In the genomic region with DNA sequence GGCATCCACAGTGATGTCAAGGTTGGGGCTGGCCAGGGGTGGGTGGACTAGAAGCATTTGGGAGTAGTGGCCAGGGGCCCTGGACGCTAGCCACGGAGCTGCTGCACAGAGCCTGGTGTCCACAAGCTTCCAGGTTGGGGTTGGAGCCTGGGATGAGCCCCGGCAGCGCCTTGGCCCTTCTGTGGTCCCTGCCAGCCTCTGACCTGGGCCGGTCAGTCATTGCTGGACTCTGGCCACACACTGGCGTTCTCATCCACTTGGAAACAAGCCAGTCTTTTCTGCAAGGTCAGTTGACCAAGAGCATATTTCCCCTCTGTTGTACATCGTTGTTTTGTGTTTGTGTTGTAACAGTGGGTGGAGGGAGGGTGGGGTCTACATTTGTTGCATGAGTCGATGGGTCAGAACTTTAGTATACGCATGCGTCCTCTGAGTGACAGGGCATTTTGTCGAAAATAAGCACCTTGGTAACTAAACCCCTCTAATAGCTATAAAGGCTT, we compare ENCODE assay signal across 11 cellular contexts. TPM values are rescaled to one million over a fixed set of nuclear protein-coding genes. Genes with fewer than 3 reads are reported as not detected.
DNase-seq lines count a peak whose midpoint lies in the region; ATAC-seq and TF ChIP-seq lines count a peak whose summit lies in the region.
"Had no signal": no experiment of that assay in that cellular context is flagged by ENCODE, and none has a peak within 500 bp of the region (broad histone marks: within the 10 kb centered on the region; RNA-seq: fewer than 3 reads in every experiment).

No MANE protein-coding gene starts in this region.

- H3K9me3 ChIP-seq in AG04450 (ENCODE audit: control insufficient read depth, insufficient read depth, low read length) = no peaks in the 10 kb centered on the region
- H3K9me3 ChIP-seq in MG63 = no peaks in the 10 kb centered on the region
- no peaks in the 10 kb centered on the region for H3K9me3 ChIP-seq in fibroblast of lung (ENCODE audit: control insufficient read depth, insufficient read depth, low read depth, low read length)
- no peaks in the 10 kb centered on the region for H3K9me3 ChIP-seq in naive thymus-derived CD4-positive, alpha-beta T cell (ENCODE audit: control insufficient read depth in 2 of 3, low read length in 3 of 3)

- H3K36me3 ChIP-seq in MG63 (peaks cover 91% of the 10 kb centered on the region), fibroblast of lung (ENCODE audit: control insufficient read depth, insufficient read depth, low read length) (peaks cover 39% of the 10 kb centered on the region)
- peaks cover 49 to 96% (median 58%) of the 10 kb centered on the region in 3 experiments for H3K36me3 ChIP-seq in naive thymus-derived CD4-positive, alpha-beta T cell (ENCODE audit: control insufficient read depth in 2 of 3, insufficient read depth in 3 of 3, low read length in 3 of 3)

- no peak for DNase-seq in AG04450 (ENCODE audit: low read depth, low spot score)
- DNase-seq in MG63 = peak; percentile 54
- peak in 1 of 2 donors; percentile 83 for DNase-seq in fibroblast of lung (ENCODE audit: low read depth in 2 of 2)
- no peak for DNase-seq in naive thymus-derived CD4-positive, alpha-beta T cell
- DNase-seq in posterior vena cava (ENCODE audit: low spot score) = no peak
- DNase-seq: naive B cell; stimulated activated CD4-positive, alpha-beta T cell treated with anti-CD3 and anti-CD28 coated beads, Interleukin-4, amount 100 ng/mL, for 4 hours had no signal

- ATAC-seq in naive thymus-derived CD4-positive, alpha-beta T cell = no peak
- ATAC-seq in HG03025 (IDR thresholded peaks at IDR 0.05; ENCODE audit: low FRiP score, unreplicated experiment) (no peak), GM21723 (IDR thresholded peaks at IDR 0.05; ENCODE audit: unreplicated experiment) (no peak), HG03439 (IDR thresholded peaks at IDR 0.05; ENCODE audit: unreplicated experiment) (no peak)

- CTCF ChIA-PET in AG04450 (lab: Charles Lee) = interaction anchor here (0.6 to 5.4 kb wide), 3 partner anchors 109 to 135 kb away, joined by 3 to 55 read pairs (median 14); no protein-coding TSS in a partner anchor
- CTCF ChIA-PET in naive thymus-derived CD4-positive, alpha-beta T cell (lab: Charles Lee) = interaction anchor here (0.9 to 4.9 kb wide), 7 partner anchors 10 to 124 kb away, joined by 4 to 27 read pairs (median 10); no protein-coding TSS in a partner anchor

- H3K27ac ChIP-seq in AG04450 (ENCODE audit: low read depth, low read length) = peak overlapping the region; percentile 21
- H3K27ac ChIP-seq in fibroblast of lung (ENCODE audit: insufficient read depth, low read length) = no peak overlapping the region
- peak overlapping the region; percentile 31 for H3K27ac ChIP-seq in naive thymus-derived CD4-positive, alpha-beta T cell (ENCODE audit: low read depth, low read length)
- H3K27ac ChIP-seq: C4-2B had no signal

- H2AFZ ChIP-seq in fibroblast of lung (ENCODE audit: low read length) = no peak overlapping the region

- peak overlapping the region in 2 of 9 donors; percentile 14 to 25 for H3K27ac Mint-ChIP-seq in naive thymus-derived CD4-positive, alpha-beta T cell

- no peak overlapping the region for H3K4me2 ChIP-seq in fibroblast of lung (ENCODE audit: extremely low read depth, insufficient read depth, low read length)

- no peak for TF ChIP-seq CTCF in AG04450 (IDR thresholded peaks at IDR 0.05; ENCODE audit: low read depth, low read length)
- TF ChIP-seq CTCF in fibroblast of lung (conservative IDR thresholded peaks at IDR 0.05 in 1 of 2, IDR thresholded peaks at IDR 0.05 in 1 of 2; ENCODE audit: low read depth in 1 of 2, low read length in 2 of 2) = no peak

- H3K27me3 ChIP-seq in AG04450 (ENCODE audit: control insufficient read depth, insufficient read depth, low read length) = no peaks in the 10 kb centered on the region
- no peaks in the 10 kb centered on the region for H3K27me3 ChIP-seq in MG63
- no peaks in the 10 kb centered on the region for H3K27me3 ChIP-seq in fibroblast of lung (ENCODE audit: control insufficient read depth, insufficient read depth, low read length)
- no peaks in the 10 kb centered on the region for H3K27me3 ChIP-seq in naive thymus-derived CD4-positive, alpha-beta T cell (ENCODE audit: control insufficient read depth in 2 of 2, insufficient read depth in 2 of 2, low read length in 2 of 2)

- peaks cover 13% of the 10 kb centered on the region for H3K79me2 ChIP-seq in fibroblast of lung (ENCODE audit: control insufficient read depth, insufficient read depth, low read length)

- H3K4me1 ChIP-seq in fibroblast of lung (ENCODE audit: control insufficient read depth, extremely low read depth, insufficient read depth, low read length) = peaks cover 4% of the 10 kb centered on the region
- no peaks in the 10 kb centered on the region for H3K4me1 ChIP-seq in naive thymus-derived CD4-positive, alpha-beta T cell (ENCODE audit: control insufficient read depth in 2 of 2, insufficient read depth in 2 of 2, low read length in 2 of 2)

- peaks cover 15 to 51% (median 37%) of the 10 kb centered on the region in 5 donors for H3K36me3 Mint-ChIP-seq in naive thymus-derived CD4-positive, alpha-beta T cell

- H3K9ac ChIP-seq in fibroblast of lung (ENCODE audit: insufficient read depth, low read length) = peak overlapping the region; percentile 21

- peaks cover 0 to 2% (median 0%) of the 10 kb centered on the region in 11 donors for H3K9me3 Mint-ChIP-seq in naive thymus-derived CD4-positive, alpha-beta T cell
- H3K9me3 Mint-ChIP-seq: naive B cell had no signal

- no peak overlapping the region for H3K4me3 Mint-ChIP-seq in naive thymus-derived CD4-positive, alpha-beta T cell

- peaks cover 26 to 46% (median 33%) of the 10 kb centered on the region in 7 donors for H3K4me1 Mint-ChIP-seq in naive thymus-derived CD4-positive, alpha-beta T cell

- intact Hi-C loops in naive thymus-derived CD4-positive, alpha-beta T cell (cut with micrococcal nuclease) = no loop called here
- intact Hi-C loops in posterior vena cava (cut with DNase I) = loop anchor here in 1 of 2 donors (5.0 kb wide), 1 partner anchor 122 kb away; no protein-coding TSS in a partner anchor

- H3K4me3 ChIP-seq in AG04450 (ENCODE audit: low read depth, low read length) (no peak overlapping the region), MG63 (no peak overlapping the region), fibroblast of lung (replicated peaks in 1 of 4; ENCODE audit: control extremely low read depth in 1 of 4, insufficient read depth in 1 of 4, low read depth in 3 of 4, low read length in 4 of 4) (no peak overlapping the region)
- H3K4me3 ChIP-seq in naive thymus-derived CD4-positive, alpha-beta T cell (ENCODE audit: low read length) = no peak overlapping the region

- peaks cover 2% of the 10 kb centered on the region for H4K20me1 ChIP-seq in fibroblast of lung (ENCODE audit: control insufficient read depth, extremely low read depth, insufficient read depth, low read length)

- H3K27me3 Mint-ChIP-seq in naive thymus-derived CD4-positive, alpha-beta T cell = no peaks in the 10 kb centered on the region
- H3K27me3 Mint-ChIP-seq: naive B cell had no signal

- POLR2A ChIA-PET in AG04450 (lab: Yijun Ruan, JAX) = interaction anchor here (1.2 kb wide), 1 partner anchor 13 kb away, joined by 4 read pairs; a partner anchor contains a TSS
- POLR2A ChIA-PET in naive thymus-derived CD4-positive, alpha-beta T cell (lab: Charles Lee) = interaction anchor here (0.9 to 4.9 kb wide), 6 partner anchors 10 to 69 kb away, joined by 4 to 29 read pairs (median 7); a partner anchor contains a TSS

RNA-seq across cellular contexts. Expression of a gene that starts 8.4 kb away (rescaled TPM):
- polyA plus RNA-seq in AG04450 (2011; rRNA removed) (368 and 383 TPM in 2 replicates), fibroblast of lung (342 and 397 TPM in 2 replicates)
- 147 and 177 TPM in 2 replicates for polyA minus RNA-seq in AG04450 (2011; rRNA and poly(A)+ RNA removed)
- 1,085 and 1,523 TPM in 2 replicates for total RNA-seq in MG63 (2014; rRNA removed; shearing (Covaris generic); ENCODE audit: low replicate concordance)
- total RNA-seq in fibroblast of lung (234 and 274 TPM in 2 replicates), posterior vena cava (100 to 1,000 TPM; 179 to 194 TPM)
- 312 and 394 TPM in 2 replicates for polyA plus RNA-seq in fibroblast of lung (2012)
- 167 and 214 TPM in 2 replicates for polyA minus RNA-seq in fibroblast of lung (ENCODE audit: low replicate concordance)
- total RNA-seq in naive thymus-derived CD4-positive, alpha-beta T cell = 100 to 1,000 TPM; 125 to 301 (median 165) TPM
- polyA plus RNA-seq in naive thymus-derived CD4-positive, alpha-beta T cell = 100 to 1,000 TPM; 377 to 406 TPM

RNA-seq across cellular contexts. Expression of a gene that starts 8.8 kb away (rescaled TPM):
- 6.5 and 6.8 TPM in 2 replicates for polyA plus RNA-seq in AG04450 (2011; rRNA removed)
- 8.6 and 9.9 TPM in 2 replicates for polyA minus RNA-seq in AG04450 (2011; rRNA and poly(A)+ RNA removed)
- 5.8 and 7.5 TPM in 2 replicates for total RNA-seq in MG63 (2014; rRNA removed; shearing (Covaris generic); ENCODE audit: low replicate concordance)
- total RNA-seq in fibroblast of lung = 5.6 and 7.4 TPM in 2 replicates
- polyA plus RNA-seq in fibroblast of lung = 3.8 and 4.7 TPM in 2 replicates
- polyA plus RNA-seq in fibroblast of lung (2012) = 4.0 TPM in 2 replicates
- 1.3 and 20.2 TPM in 2 replicates for polyA minus RNA-seq in fibroblast of lung (ENCODE audit: low replicate concordance)
- total RNA-seq in naive thymus-derived CD4-positive, alpha-beta T cell = 10 to 100 TPM; 17.8 to 26.7 (median 22.6) TPM
- under 1 TPM; 0.47 to 0.54 TPM for polyA plus RNA-seq in naive thymus-derived CD4-positive, alpha-beta T cell
- 10 to 100 TPM in 1 of 2 donors, 1 to 10 TPM in 1; 9.7 to 10.3 TPM for total RNA-seq in posterior vena cava

RNA-seq across cellular contexts. Expression of a gene that starts 12.5 kb away (rescaled TPM):
- polyA plus RNA-seq in AG04450 (2011; rRNA removed) (26.2 and 30.7 TPM in 2 replicates), fibroblast of lung (20.2 and 24.7 TPM in 2 replicates)
- 22.7 and 29.6 TPM in 2 replicates for polyA minus RNA-seq in AG04450 (2011; rRNA and poly(A)+ RNA removed)
- 59.2 and 81.7 TPM in 2 replicates for total RNA-seq in MG63 (2014; rRNA removed; shearing (Covaris generic); ENCODE audit: low replicate concordance)
- total RNA-seq in fibroblast of lung (46.7 and 48.7 TPM in 2 replicates), posterior vena cava (10 to 100 TPM; 24.4 to 26.3 TPM)
- 32.4 and 34.4 TPM in 2 replicates for polyA plus RNA-seq in fibroblast of lung (2012)
- polyA minus RNA-seq in fibroblast of lung (ENCODE audit: low replicate concordance) = 27.2 and 30.0 TPM in 2 replicates
- total RNA-seq in naive thymus-derived CD4-positive, alpha-beta T cell = 10 to 100 TPM; 39.5 to 61.5 (median 41.9) TPM
- 1 to 10 TPM; 1.4 to 1.9 TPM for polyA plus RNA-seq in naive thymus-derived CD4-positive, alpha-beta T cell

RNA-seq across cellular contexts. Expression of a gene that starts 48.0 kb away (rescaled TPM):
- 15.6 and 17.1 TPM in 2 replicates for polyA plus RNA-seq in AG04450 (2011; rRNA removed)
- polyA minus RNA-seq in AG04450 (2011; rRNA and poly(A)+ RNA removed) = 8.9 and 11.7 TPM in 2 replicates
- 87.3 and 102 TPM in 2 replicates for total RNA-seq in MG63 (2014; rRNA removed; shearing (Covaris generic); ENCODE audit: low replicate concordance)
- 17.5 and 20.5 TPM in 2 replicates for total RNA-seq in fibroblast of lung
- polyA plus RNA-seq in fibroblast of lung = 16.5 and 26.2 TPM in 2 replicates
- 19.2 and 33.9 TPM in 2 replicates for polyA plus RNA-seq in fibroblast of lung (2012)
- polyA minus RNA-seq in fibroblast of lung (ENCODE audit: low replicate concordance) = 4.1 and 16.1 TPM in 2 replicates
- total RNA-seq in naive thymus-derived CD4-positive, alpha-beta T cell = 10 to 100 TPM; 20.4 to 51.5 (median 41.8) TPM
- polyA plus RNA-seq in naive thymus-derived CD4-positive, alpha-beta T cell = 10 to 100 TPM; 18.2 to 31.8 TPM
- 10 to 100 TPM; 19.8 to 23.8 TPM for total RNA-seq in posterior vena cava
